ENCODE assay signal across 24 cellular contexts in genomic region chr1:241733899-241734298, GRCh38.
DNase-seq lines count a peak whose midpoint lies in the region; ATAC-seq, FAIRE-seq and TF ChIP-seq lines count a peak whose summit lies in the region.
"Had no signal": no experiment of that assay in that cellular context is flagged by ENCODE, and none has a peak within 500 bp of the region (broad histone marks: within the 10 kb centered on the region; RNA-seq: fewer than 3 reads in every experiment).

No MANE protein-coding gene starts in this region.

- peak overlapping the region; percentile 39 for H3K4me2 ChIP-seq in Karpas-422 (ENCODE audit: low read depth, low read length, poor library complexity, severe bottlenecking)
- 0 out of 2 replicates have a peak overlapping the region, but pooled peaks have one; percentile 35 for H3K4me2 ChIP-seq in K562 (ENCODE audit: insufficient read depth, low read length)
- no peak overlapping the region for H3K4me2 ChIP-seq in trophoblast cell (ENCODE audit: low read length)
- H3K4me2 ChIP-seq: A549; BLaER1 treated with 17β-estradiol and CSF1 and Interleukin-3, amounts not matched to agents 10 nM and 100 nM had no signal

- no peak overlapping the region for H4K12ac ChIP-seq in trophoblast cell (ENCODE audit: low read depth, low read length)

- peak overlapping the region; percentile 80 for H3K23ac ChIP-seq in trophoblast cell (ENCODE audit: low read length)

- H3K18ac ChIP-seq in trophoblast cell (ENCODE audit: low read length) = no peak overlapping the region

- H4K8ac ChIP-seq in trophoblast cell (ENCODE audit: low read depth, low read length) = no peak overlapping the region

- no peak for TF ChIP-seq RAD21 in K562 (CRISPR knock-in tag; conservative IDR thresholded peaks at IDR 0.05 in 1 of 2, IDR thresholded peaks at IDR 0.05 in 1 of 2)

- no peak overlapping the region for H2AK5ac ChIP-seq in trophoblast cell (ENCODE audit: low read length)

- H3K27me3 ChIP-seq in Karpas-422 (ENCODE audit: low read length) (no peaks in the 10 kb centered on the region), K562 (ENCODE audit: control insufficient read depth in 2 of 2, insufficient read depth in 2 of 2, low read length in 2 of 2) (no peaks in the 10 kb centered on the region), trophoblast cell (ENCODE audit: insufficient read depth, low read length) (no peaks in the 10 kb centered on the region)
- no peaks in the 10 kb centered on the region for H3K27me3 ChIP-seq in CD8-positive, alpha-beta T cell (ENCODE audit: insufficient read depth, low read length)
- H3K27me3 ChIP-seq: BLaER1 treated with 17β-estradiol and CSF1 and Interleukin-3, amounts not matched to agents 10 nM and 100 nM had no signal

- intact Hi-C loops in K562 (cut with micrococcal nuclease) = no loop called here
- intact Hi-C loops in CD8-positive, alpha-beta T cell (cut with DNase I, micrococcal nuclease) = no loop called here

- no peaks in the 10 kb centered on the region for H3K79me1 ChIP-seq in trophoblast cell (ENCODE audit: low read length)

- H3K4ac ChIP-seq in trophoblast cell (ENCODE audit: low read depth, low read length) = no peak overlapping the region

- H3K27me3 Mint-ChIP-seq in CD8-positive, alpha-beta T cell (ENCODE audit: low read depth) = no peaks in the 10 kb centered on the region
- H3K27me3 Mint-ChIP-seq: CD4-positive, alpha-beta T cell had no signal

- H3K36me3 ChIP-seq in Karpas-422 (ENCODE audit: insufficient read depth, low read length) = no peaks in the 10 kb centered on the region
- no peaks in the 10 kb centered on the region for H3K36me3 ChIP-seq in K562 (ENCODE audit: control insufficient read depth, insufficient read depth, low read length)
- no peaks in the 10 kb centered on the region for H3K36me3 ChIP-seq in trophoblast cell (ENCODE audit: control insufficient read depth in 1 of 2, insufficient read depth in 2 of 2, low read length in 2 of 2)
- no peaks in the 10 kb centered on the region for H3K36me3 ChIP-seq in CD8-positive, alpha-beta T cell (ENCODE audit: insufficient read depth, low read length)
- H3K36me3 ChIP-seq: BLaER1 treated with 17β-estradiol and CSF1 and Interleukin-3, amounts not matched to agents 10 nM and 100 nM had no signal

- no peaks in the 10 kb centered on the region for H3K36me3 Mint-ChIP-seq in CD8-positive, alpha-beta T cell
- H3K36me3 Mint-ChIP-seq: CD8-positive, alpha-beta memory T cell had no signal

- H3K27ac ChIP-seq in Karpas-422 (ENCODE audit: low read length) (no peak overlapping the region), K562 (ENCODE audit: extremely low read depth, low read depth, low read length) (no peak overlapping the region), trophoblast cell (ENCODE audit: low read depth, low read length) (no peak overlapping the region)
- H3K27ac ChIP-seq in CD8-positive, alpha-beta T cell (ENCODE audit: low read depth, low read length) = no peak overlapping the region
- H3K27ac ChIP-seq: 22Rv1; A549; BLaER1 treated with 17β-estradiol and CSF1 and Interleukin-3, amounts not matched to agents 10 nM and 100 nM; C4-2B had no signal

- peak; percentile 4; the same call in 1 of the 3 replicates for ATAC-seq in K562
- no peak for ATAC-seq in CD8-positive, alpha-beta T cell
- ATAC-seq: A549, GM12878 had no signal

- TF ChIP-seq EP300 in K562 (IDR thresholded peaks at IDR 0.05; ENCODE audit: low read length) = peak; percentile 76

- no peak for TF ChIP-seq CTCF in K562 (IDR thresholded peaks at IDR 0.05 in 2 of 3, conservative IDR thresholded peaks at IDR 0.05 in 1 of 3; ENCODE audit: insufficient read depth in 2 of 3, low read depth in 1 of 3, low read length in 3 of 3)
- TF ChIP-seq CTCF in CD8-positive, alpha-beta T cell (IDR thresholded peaks at IDR 0.05) = no peak

- no peak for DNase-seq in Karpas-422
- DNase-seq in K562 (ENCODE audit: extremely low read depth in 1 of 4, low spot score in 3 of 4) = peak in 1 of 4 experiments; percentile 38
- no peak for DNase-seq in trophoblast cell
- DNase-seq in SIG-M5 (lab: John Stamatoyannopoulos, UW) = no peak
- no peak for DNase-seq in CD8-positive, alpha-beta T cell
- DNase-seq: AML-193; CD4-positive, alpha-beta T cell; CD8-positive, alpha-beta memory T cell; COR-L47; DMS 273 treated with DMSO at 0.1 percent for 48 hours; DMS153; DMS53; DMS79; DND-41; EL; GDM1 had no signal

- no peak overlapping the region for H2BK120ac ChIP-seq in trophoblast cell (ENCODE audit: insufficient read depth, low read length, poor library complexity)

- H3K9me2 ChIP-seq in Karpas-422 (replicated peaks; ENCODE audit: insufficient read depth, low read length) = no peaks in the 10 kb centered on the region

- no peak overlapping the region for H2BK12ac ChIP-seq in trophoblast cell (ENCODE audit: low read length)

- H3K4me1 Mint-ChIP-seq in CD8-positive, alpha-beta T cell (ENCODE audit: low read depth) = peaks cover 10% of the 10 kb centered on the region
- H3K4me1 Mint-ChIP-seq: B cell had no signal

- in situ Hi-C loops in K562 (cut with MboI) = no loop called here

- no peaks in the 10 kb centered on the region for H3K9me1 ChIP-seq in K562 (ENCODE audit: control insufficient read depth, insufficient read depth, low read length)

- WGBS in K562 (ENCODE audit: insufficient coverage, low coverage, missing lambda C conversion rate) = 5% methylated on average over 2 of the region's 2 CpGs
- no CpG with 5 or more reads among the region's 2 CpGs for WGBS in trophoblast cell (ENCODE audit: extremely low coverage, insufficient coverage, insufficient read length)

- FAIRE-seq in K562 (lab: Jason Lieb, UNC) = peak; percentile 35
- FAIRE-seq: A549, GM12892, GM18507 had no signal

- H3K27ac Mint-ChIP-seq in CD8-positive, alpha-beta T cell = no peak overlapping the region
- H3K27ac Mint-ChIP-seq: B cell; CD4-positive, alpha-beta T cell had no signal

- H3K9ac ChIP-seq in Karpas-422 (ENCODE audit: low read length) (no peak overlapping the region), K562 (ENCODE audit: insufficient read depth in 1 of 2, low read depth in 2 of 2, low read length in 2 of 2) (0 out of 4 replicates have a peak overlapping the region, but pooled peaks of 1 of the 2 experiments have one; percentile 10), trophoblast cell (ENCODE audit: low read length) (no peak overlapping the region)
- H3K9ac ChIP-seq: BLaER1 treated with 17β-estradiol and CSF1 and Interleukin-3, amounts not matched to agents 10 nM and 100 nM had no signal

- no peaks in the 10 kb centered on the region for H4K20me1 ChIP-seq in Karpas-422 (ENCODE audit: insufficient read depth, low read depth, low read length)
- H4K20me1 ChIP-seq in K562 (replicated peaks; ENCODE audit: control insufficient read depth, insufficient read depth, low read length) = no peaks in the 10 kb centered on the region
- H4K20me1 ChIP-seq: BLaER1 treated with 17β-estradiol and CSF1 and Interleukin-3, amounts not matched to agents 10 nM and 100 nM had no signal

- no peaks in the 10 kb centered on the region for H3K9me3 Mint-ChIP-seq in CD8-positive, alpha-beta T cell
- H3K9me3 Mint-ChIP-seq: CD4-positive, alpha-beta T cell; CD8-positive, alpha-beta memory T cell had no signal

- H3K14ac ChIP-seq in trophoblast cell (ENCODE audit: low read length) = no peak overlapping the region

- H4K91ac ChIP-seq in trophoblast cell (ENCODE audit: low read depth, low read length) = no peak overlapping the region

- H3K9me3 ChIP-seq in Karpas-422 (ENCODE audit: low read length) (no peaks in the 10 kb centered on the region), K562 (replicated peaks; ENCODE audit: control insufficient read depth, insufficient read depth, low read depth, low read length) (no peaks in the 10 kb centered on the region), trophoblast cell (ENCODE audit: insufficient read depth, low read depth, low read length) (no peaks in the 10 kb centered on the region)
- no peaks in the 10 kb centered on the region for H3K9me3 ChIP-seq in CD8-positive, alpha-beta T cell (ENCODE audit: low read length)
- H3K9me3 ChIP-seq: A549; BLaER1 treated with 17β-estradiol and CSF1 and Interleukin-3, amounts not matched to agents 10 nM and 100 nM had no signal

- H3K79me2 ChIP-seq in Karpas-422 (ENCODE audit: low read length) (no peaks in the 10 kb centered on the region), K562 (ENCODE audit: control insufficient read depth, insufficient read depth, low read length) (no peaks in the 10 kb centered on the region), trophoblast cell (ENCODE audit: control insufficient read depth, insufficient read depth, low read length, poor library complexity) (no peaks in the 10 kb centered on the region)

- no peak overlapping the region for H3K4me3 ChIP-seq in Karpas-422 (ENCODE audit: low read length)
- no peak overlapping the region for H3K4me3 ChIP-seq in K562
- no peak overlapping the region for H3K4me3 ChIP-seq in trophoblast cell (ENCODE audit: low read depth, low read length)
- H3K4me3 ChIP-seq in CD8-positive, alpha-beta T cell (ENCODE audit: low read depth, low read length) = no peak overlapping the region
- H3K4me3 ChIP-seq: A549; BLaER1 treated with 17β-estradiol and CSF1 and Interleukin-3, amounts not matched to agents 10 nM and 100 nM; GM12878 had no signal

- no peak for TF ChIP-seq POLR2A in K562 (conservative IDR thresholded peaks at IDR 0.05)

- H2AFZ ChIP-seq in Karpas-422 (ENCODE audit: low read length) (no peak overlapping the region), K562 (ENCODE audit: low read depth, low read length) (0 out of 2 replicates have a peak overlapping the region, but pooled peaks have one; percentile 5), trophoblast cell (ENCODE audit: insufficient read depth, low read length, poor library complexity) (no peak overlapping the region)

- peaks cover 35% of the 10 kb centered on the region for H3K4me1 ChIP-seq in Karpas-422 (ENCODE audit: low read length)
- H3K4me1 ChIP-seq in K562 (replicated peaks in 1 of 2; ENCODE audit: control insufficient read depth in 2 of 2, insufficient read depth in 2 of 2, low read length in 2 of 2) = peaks cover 11 to 24% of the 10 kb centered on the region in 2 experiments; a peak in 4 of 5 replicates
- H3K4me1 ChIP-seq in trophoblast cell (ENCODE audit: control insufficient read depth in 1 of 2, insufficient read depth in 2 of 2, low read length in 2 of 2) = no peaks in the 10 kb centered on the region
- H3K4me1 ChIP-seq in CD8-positive, alpha-beta T cell (ENCODE audit: insufficient read depth, low read length) = no peaks in the 10 kb centered on the region
- H3K4me1 ChIP-seq: A549; BLaER1 treated with 17β-estradiol and CSF1 and Interleukin-3, amounts not matched to agents 10 nM and 100 nM had no signal

- CTCF ChIA-PET in K562 (lab: Yijun Ruan, JAX; ENCODE audit: low intra/inter-chr PET ratio) = no interaction called here
- CTCF ChIA-PET in CD8-positive, alpha-beta T cell (lab: Charles Lee) = interaction anchor here (1.1 to 1.2 kb wide), 2 partner anchors 47 to 123 kb away, joined by 3 read pairs; no protein-coding TSS in a partner anchor

- POLR2A ChIA-PET in K562 (lab: Yijun Ruan, JAX) = interaction anchor here (0.6 to 2.2 kb wide), 3 partner anchors 9 to 419 kb away, joined by 3 to 9 read pairs (median 4); no protein-coding TSS in a partner anchor
- POLR2A ChIA-PET in CD8-positive, alpha-beta T cell (lab: Charles Lee) = no interaction called here

- H3K4me3 Mint-ChIP-seq in CD8-positive, alpha-beta T cell = no peak overlapping the region
- H3K4me3 Mint-ChIP-seq: B cell; CD4-positive, alpha-beta T cell; CD8-positive, alpha-beta memory T cell had no signal

- H2BK5ac ChIP-seq in trophoblast cell (ENCODE audit: low read depth, low read length, poor library complexity) = no peak overlapping the region

- no TSS peak for BruUV-seq in K562 (replicated peaks; lab: Mats Ljungman, UMichigan)
